19 cellular contexts compared by ENCODE assay signal in genomic region chr7:134532155-134533089, GRCh38. TPM values are rescaled to one million over a fixed set of nuclear protein-coding genes. Genes with fewer than 3 reads are reported as not detected.
A peak's percentile ranks its signal among the peaks of the same experiment; 100 is the strongest.
DNase-seq lines count a peak whose midpoint lies in the region; ATAC-seq, FAIRE-seq and TF ChIP-seq lines count a peak whose summit lies in the region.
"Had no signal": no experiment of that assay in that cellular context is flagged by ENCODE, and none has a peak within 500 bp of the region (broad histone marks: within the 10 kb centered on the region; RNA-seq: fewer than 3 reads in every experiment).

No MANE protein-coding gene starts in this region.

- no peak overlapping the region for H3K4me3 ChIP-seq in epithelial cell of esophagus (ENCODE audit: low read length)
- H3K4me3 ChIP-seq in pancreas: no peak overlapping the region
- no peak overlapping the region for H3K4me3 ChIP-seq in right cardiac atrium (ENCODE audit: low read length)
- H3K4me3 ChIP-seq: cardiac muscle cell, right atrium auricular region, SJCRH30 had no signal

- H3K9me3 ChIP-seq in pancreas (no peaks in the 10 kb centered on the region), right cardiac atrium (ENCODE audit: control insufficient read depth, low read length) (no peaks in the 10 kb centered on the region)
- H3K9me3 ChIP-seq: right atrium auricular region, SJCRH30 had no signal

- H3K27me3 ChIP-seq in pancreas (no peaks in the 10 kb centered on the region), right cardiac atrium (ENCODE audit: control insufficient read depth, insufficient read depth) (no peaks in the 10 kb centered on the region)
- H3K27me3 ChIP-seq: cardiac muscle cell, right atrium auricular region, SJCRH30 had no signal

- TF ChIP-seq CTCF in epithelial cell of esophagus (IDR thresholded peaks at IDR 0.05; ENCODE audit: insufficient read depth, low read depth, low read length, missing control alignments) (no peak), pancreas (IDR thresholded peaks at IDR 0.05) (no peak)

- no peak for FAIRE-seq in pancreas (lab: Jason Lieb, UNC)
- FAIRE-seq: kidney had no signal

- ATAC-seq in pancreas: peak; percentile 30 to 69 (median 50)
- ATAC-seq in HG03457 (IDR thresholded peaks at IDR 0.05; ENCODE audit: unreplicated experiment): no peak
- no peak for ATAC-seq in right cardiac atrium
- no peak for ATAC-seq in GM18520 (IDR thresholded peaks at IDR 0.05; ENCODE audit: unreplicated experiment)
- ATAC-seq: T-helper 17 cell had no signal

- H3K4me1 ChIP-seq in pancreas: peaks cover 0 to 5% (median 0%) of the 10 kb centered on the region in 3 donors
- H3K4me1 ChIP-seq in right cardiac atrium (ENCODE audit: control insufficient read depth, insufficient read depth, low read length): peaks cover 3% of the 10 kb centered on the region

- intact Hi-C loops in pancreas (cut with DNase I): no loop called here
- intact Hi-C loops in right cardiac atrium (cut with DNase I): no loop called here

- peak; percentile 8 for DNase-seq in COR-L47 (lab: John Stamatoyannopoulos, UW)
- DNase-seq in NCI-H2171 (lab: John Stamatoyannopoulos, UW): peak; percentile 52
- DNase-seq in epithelial cell of esophagus (ENCODE audit: low read depth): peak; percentile 92
- DNase-seq in pancreas: peak in 1 of 6 donors; percentile 30
- DNase-seq in NCI-H2107 (lab: John Stamatoyannopoulos, UW): no peak
- no peak for DNase-seq in right cardiac atrium
- DNase-seq: activated B cell treated with CpG ODN at 0.5 μM for 24 hours; CD8-positive, alpha-beta memory T cell; effector CD4-positive, alpha-beta T cell; kidney; stimulated activated CD4-positive, alpha-beta T cell treated with anti-CD3 and anti-CD28 coated beads, Interleukin-1b, Interleukin-23, amount 100 ng/mL, for 48 hours; T-helper 17 cell had no signal

- H3K36me3 ChIP-seq in pancreas: no peaks in the 10 kb centered on the region
- H3K36me3 ChIP-seq: cardiac muscle cell, right atrium auricular region, SJCRH30 had no signal

- 54 to 55% methylated on average over 5 of the region's 5 CpGs for WGBS in pancreas, 2 donors
- WGBS in right cardiac atrium: 75% methylated on average over 5 of the region's 5 CpGs

- H3K27ac ChIP-seq in pancreas: no peak overlapping the region
- no peak overlapping the region for H3K27ac ChIP-seq in right cardiac atrium (ENCODE audit: low read length)
- H3K27ac ChIP-seq: cardiac muscle cell, SJCRH30 had no signal

RNA-seq across cellular contexts. Expression of gene AKR1B10, which starts 5.1 kb away (rescaled TPM):
- total RNA-seq in pancreas: 1 to 10 TPM in 2 of 6 donors, under 1 TPM in 3, not detected in 1; 0.28 to 2.8 (median 0.35) TPM
- polyA plus RNA-seq in pancreas: under 1 TPM in 1 of 2 donors, not detected in 1; 0.66 TPM
- total RNA-seq in right cardiac atrium: under 1 TPM; 0.22 to 0.68 (median 0.42) TPM
- 0.18 TPM for polyA plus RNA-seq in right cardiac atrium
- total RNA-seq: activated B cell treated with CpG ODN at 0.5 μM for 24 hours; activated T-helper 1 cell treated with anti-CD3 and anti-CD28 coated beads, Interleukin-12 subunit alpha, Interleukin-12 subunit beta, Interleukin-2, Interleukin-4 antibody, amounts not matched to agents 30 ng/mL and 10 ng/mL and 1 ng/mL, durations not matched to agents 14 hours and 24 hours and 36 hours; CD8-positive, alpha-beta memory T cell; T-helper 17 cell had no signal
- polyA plus RNA-seq: CD8-positive, alpha-beta memory T cell; IgD-negative memory B cell had no signal

RNA-seq across cellular contexts. Expression of gene AKR1B15, which starts 16.5 kb away (rescaled TPM):
- total RNA-seq in pancreas: under 1 TPM in 1 of 6 donors, not detected in 5; 0.25 TPM
- polyA plus RNA-seq in pancreas: not detected
- not detected for total RNA-seq in right cardiac atrium
- polyA plus RNA-seq in right cardiac atrium: 0.07 TPM
- total RNA-seq: activated B cell treated with CpG ODN at 0.5 μM for 24 hours; activated T-helper 1 cell treated with anti-CD3 and anti-CD28 coated beads, Interleukin-12 subunit alpha, Interleukin-12 subunit beta, Interleukin-2, Interleukin-4 antibody, amounts not matched to agents 30 ng/mL and 10 ng/mL and 1 ng/mL, durations not matched to agents 14 hours and 24 hours and 36 hours; CD8-positive, alpha-beta memory T cell; kidney; SJCRH30; T-helper 17 cell had no signal
- polyA plus RNA-seq: CD8-positive, alpha-beta memory T cell; IgD-negative memory B cell had no signal

Comparison
In these comparisons a context has a peak if more than half of its experiments do, and no peak if none do; other contexts are left out.
1. DNase-seq: peak in COR-L47 (single experiment), NCI-H2171 (single experiment) and epithelial cell of esophagus (single experiment); none in NCI-H2107 (single experiment) and right cardiac atrium (0 of 3).
2. ATAC-seq: peak in pancreas (4 of 4); none in HG03457 (single experiment), right cardiac atrium (0 of 2) and GM18520 (single experiment).